ENCODE assay signal across 1 cellular context in the genomic region with DNA sequence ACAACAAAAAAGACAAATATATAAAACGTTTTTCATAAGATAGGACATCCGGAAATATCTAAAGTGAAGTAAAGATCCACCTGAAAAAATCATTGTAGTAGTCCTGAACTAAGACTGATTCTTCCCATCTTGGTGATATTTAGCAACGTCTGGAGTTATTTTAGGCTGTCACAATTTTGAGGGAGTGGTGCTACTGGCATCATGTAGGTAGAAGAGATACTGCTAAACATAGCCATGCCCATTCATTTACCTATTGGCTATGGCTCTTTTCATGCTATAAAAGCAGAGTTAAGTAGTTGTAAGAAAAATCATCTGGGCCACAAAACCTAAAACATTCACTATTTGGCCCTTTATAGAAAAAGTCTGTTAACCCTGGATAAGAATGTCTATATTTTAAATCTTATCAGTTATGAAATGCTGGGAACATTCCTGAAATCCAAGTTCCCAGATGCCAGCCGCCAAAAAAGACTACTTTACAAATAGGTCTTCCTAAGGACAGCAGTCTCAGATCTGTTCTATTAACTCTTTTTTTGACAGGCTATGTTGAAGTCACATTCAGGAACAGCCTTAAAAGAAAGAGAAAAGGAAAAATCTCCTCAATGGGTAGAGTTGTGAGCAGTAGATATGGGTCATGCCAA.
TF ChIP-seq lines count a peak whose summit lies in the region.

No MANE protein-coding gene starts in this region.

TF ChIP-seq in IMR-90, 13 proteins besides CTCF, POLR2A, EP300 and RAD21:
- TF ChIP-seq CEBPB (IDR thresholded peaks at IDR 0.05; ENCODE audit: low read depth, low read length): no peak
- no peak for TF ChIP-seq MAFK (IDR thresholded peaks at IDR 0.05; ENCODE audit: low read depth, low read length)
- TF ChIP-seq CHD1 (IDR thresholded peaks at IDR 0.05; ENCODE audit: low read depth, low read length): no peak
- TF ChIP-seq BHLHE40 (IDR thresholded peaks at IDR 0.05; ENCODE audit: low read depth, low read length): no peak
- TF ChIP-seq ELK1 (IDR thresholded peaks at IDR 0.05; ENCODE audit: borderline replicate concordance, low read depth, low read length): no peak
- TF ChIP-seq, protein P1, sequence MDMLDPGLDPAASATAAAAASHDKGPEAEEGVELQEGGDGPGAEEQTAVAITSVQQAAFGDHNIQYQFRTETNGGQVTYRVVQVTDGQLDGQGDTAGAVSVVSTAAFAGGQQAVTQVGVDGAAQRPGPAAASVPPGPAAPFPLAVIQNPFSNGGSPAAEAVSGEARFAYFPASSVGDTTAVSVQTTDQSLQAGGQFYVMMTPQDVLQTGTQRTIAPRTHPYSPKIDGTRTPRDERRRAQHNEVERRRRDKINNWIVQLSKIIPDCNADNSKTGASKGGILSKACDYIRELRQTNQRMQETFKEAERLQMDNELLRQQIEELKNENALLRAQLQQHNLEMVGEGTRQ (IDR thresholded peaks at IDR 0.05; ENCODE audit: low read depth, low read length): no peak
- no peak for TF ChIP-seq RCOR1 (IDR thresholded peaks at IDR 0.05; ENCODE audit: insufficient replicate concordance, low read length)
- TF ChIP-seq RFX5 (IDR thresholded peaks at IDR 0.05; ENCODE audit: low read depth, low read length): no peak
- TF ChIP-seq MXI1 (IDR thresholded peaks at IDR 0.05; ENCODE audit: borderline replicate concordance, low read depth, low read length): no peak
- no peak for TF ChIP-seq NFE2L2 (IDR thresholded peaks at IDR 0.05; ENCODE audit: low read depth, low read length)
- no peak for TF ChIP-seq SMC3 (IDR thresholded peaks at IDR 0.05; ENCODE audit: low read depth, low read length)
- TF ChIP-seq FOS (IDR thresholded peaks at IDR 0.05; ENCODE audit: low read depth, low read length): no peak
- TF ChIP-seq MAZ (IDR thresholded peaks at IDR 0.05; ENCODE audit: borderline replicate concordance, low read depth, low read length): no peak
